ENCODE assay signal across 1 cellular context in genomic region chr2:223626713-223627112, GRCh38.
TF ChIP-seq lines count a peak whose summit lies in the region.

No MANE protein-coding gene starts in this region.

TF ChIP-seq in K562, 482 proteins besides CTCF, POLR2A, EP300 and RAD21 (continued from another document):
- TF ChIP-seq, protein P1, sequence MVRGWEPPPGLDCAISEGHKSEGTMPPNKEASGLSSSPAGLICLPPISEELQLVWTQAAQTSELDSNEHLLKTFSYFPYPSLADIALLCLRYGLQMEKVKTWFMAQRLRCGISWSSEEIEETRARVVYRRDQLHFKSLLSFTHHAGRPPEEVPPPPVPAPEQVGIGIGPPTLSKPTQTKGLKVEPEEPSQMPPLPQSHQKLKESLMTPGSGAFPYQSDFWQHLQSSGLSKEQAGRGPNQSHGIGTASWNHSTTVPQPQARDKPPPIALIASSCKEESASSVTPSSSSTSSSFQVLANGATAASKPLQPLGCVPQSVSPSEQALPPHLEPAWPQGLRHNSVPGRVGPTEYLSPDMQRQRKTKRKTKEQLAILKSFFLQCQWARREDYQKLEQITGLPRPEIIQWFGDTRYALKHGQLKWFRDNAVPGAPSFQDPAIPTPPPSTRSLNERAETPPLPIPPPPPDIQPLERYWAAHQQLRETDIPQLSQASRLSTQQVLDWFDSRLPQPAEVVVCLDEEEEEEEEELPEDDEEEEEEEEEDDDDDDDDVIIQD (CRISPR knock-in tag; IDR thresholded peaks at IDR 0.05): no peak
- TF ChIP-seq SRSF7 (optimal IDR thresholded peaks at IDR 0.05; ENCODE audit: low read depth, low read length) (no peak), ZNF277 (CRISPR knock-in tag; IDR thresholded peaks at IDR 0.05; ENCODE audit: borderline replicate concordance) (no peak), GATAD2A (IDR thresholded peaks at IDR 0.05) (no peak), TEAD1 (CRISPR knock-in tag; IDR thresholded peaks at IDR 0.05) (0 out of 4 replicates have a peak, but pooled peaks of 1 of the 2 experiments have one; percentile 31), JUN (IDR thresholded peaks at IDR 0.05; ENCODE audit: borderline replicate concordance, low read depth, low read length) (no peak), JUN (CRISPR knock-in tag; IDR thresholded peaks at IDR 0.05; ENCODE audit: borderline replicate concordance) (no peak), ZNF586 (CRISPR knock-in tag; conservative IDR thresholded peaks at IDR 0.05) (no peak)
